11 cellular contexts compared by ENCODE assay signal in the genomic region with DNA sequence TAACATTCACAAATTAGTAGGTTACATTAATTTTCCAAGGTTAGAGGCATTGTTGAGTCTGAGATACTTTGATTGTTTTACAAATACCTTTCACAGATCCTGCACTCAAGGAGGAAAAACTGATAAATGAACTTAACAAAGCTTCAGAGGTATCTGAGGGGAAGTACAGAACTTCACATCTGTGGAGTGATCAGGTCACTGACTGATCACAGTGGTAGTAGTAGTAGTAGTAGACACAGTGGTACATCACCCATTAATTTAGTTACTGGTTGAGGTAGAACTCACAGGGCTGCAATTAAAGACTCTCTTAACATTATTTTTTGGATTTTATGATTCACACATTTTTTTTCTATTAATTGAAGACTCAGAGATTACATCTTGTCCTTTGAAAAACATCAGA.
"Had no signal": no experiment of that assay in that cellular context is flagged by ENCODE, and none has a peak within 500 bp of the region (broad histone marks: within the 10 kb centered on the region; RNA-seq: fewer than 3 reads in every experiment).

No MANE protein-coding gene starts in this region.

- H3K9me3 Mint-ChIP-seq: activated B cell treated with CpG ODN at 0.5 μM for 24 hours; effector memory CD8-positive, alpha-beta T cell had no signal

- H3K36me3 Mint-ChIP-seq: naive B cell had no signal

- H3K79me2 ChIP-seq: parathyroid adenoma had no signal

- H3K9me3 ChIP-seq: mucosa of descending colon, sigmoid colon, spleen, tibial artery had no signal

- H3K4me3 ChIP-seq: mucosa of descending colon, sigmoid colon, spleen, tibial artery had no signal

- H3K36me3 ChIP-seq: sigmoid colon, spleen, tibial artery had no signal

- H3K27ac ChIP-seq: parathyroid adenoma, sigmoid colon, tibial artery had no signal

- H3K4me1 ChIP-seq: parathyroid adenoma, sigmoid colon, tibial artery had no signal

- H3K9ac ChIP-seq: parathyroid adenoma had no signal

- DNase-seq: activated B cell treated with CpG ODN at 0.5 μM for 24 hours; activated CD4-positive, alpha-beta T cell treated with anti-CD3 and anti-CD28 coated beads, Interleukin-2, amount 50 U/mL, for 1 hour; glutamatergic neuron; left cardiac atrium; sigmoid colon; spleen; tibial artery had no signal

- H3K4me3 Mint-ChIP-seq: activated B cell treated with CpG ODN at 0.5 μM for 24 hours, naive B cell had no signal

- H3K27me3 Mint-ChIP-seq: activated B cell treated with CpG ODN at 0.5 μM for 24 hours; effector memory CD8-positive, alpha-beta T cell had no signal

- H3K27ac Mint-ChIP-seq: activated B cell treated with CpG ODN at 0.5 μM for 24 hours, naive B cell had no signal

- H3K27me3 ChIP-seq: sigmoid colon, spleen, tibial artery had no signal
